Comparison of ENCODE assay signal across 8 cellular contexts in the genomic region with DNA sequence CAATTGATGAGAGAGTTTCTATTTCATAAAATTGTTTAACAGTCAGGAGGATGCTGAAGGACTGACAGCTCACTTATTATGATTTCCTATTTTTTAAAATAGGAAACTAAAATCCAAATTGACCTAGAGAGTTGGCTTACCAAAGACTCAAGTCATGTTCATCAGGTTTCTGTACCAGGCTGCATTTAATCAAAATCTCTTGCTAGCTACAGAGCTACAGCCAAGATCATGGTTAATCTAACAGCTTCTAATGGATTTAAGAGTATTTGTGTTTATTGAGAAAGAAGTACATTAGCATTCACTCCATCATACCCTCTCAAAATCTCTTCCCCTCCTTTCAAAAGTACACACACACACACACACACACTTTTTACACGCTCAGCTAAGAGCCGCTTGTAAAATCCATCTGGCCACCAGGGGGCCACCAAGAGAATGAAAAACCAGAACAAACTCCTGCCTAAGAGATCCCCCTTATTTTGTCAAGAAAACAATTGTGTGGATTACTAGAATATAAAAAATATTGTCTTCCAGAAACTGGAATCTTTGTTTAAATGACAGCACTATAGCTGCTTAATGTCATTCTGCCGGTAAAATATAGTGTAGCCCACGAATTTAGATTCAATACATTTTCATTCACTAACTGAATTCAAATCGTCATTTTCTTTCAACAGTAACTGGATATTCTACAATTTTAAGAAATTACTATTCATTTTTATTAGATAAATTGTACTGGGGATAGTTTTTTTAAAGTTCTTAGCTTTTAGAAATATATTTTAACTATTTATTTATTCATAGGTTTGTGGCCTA.
A peak's percentile ranks its signal among the peaks of the same experiment; 100 is the strongest.
DNase-seq lines count a peak whose midpoint lies in the region; ATAC-seq and TF ChIP-seq lines count a peak whose summit lies in the region.

No MANE protein-coding gene starts in this region.

- H3K4me3 ChIP-seq in CD8-positive, alpha-beta memory T cell (ENCODE audit: low read length): no peak overlapping the region
- H3K4me3 ChIP-seq in right cardiac atrium (ENCODE audit: low read length): no peak overlapping the region
- H3K4me3 ChIP-seq in sigmoid colon: no peak overlapping the region

- peak; percentile 64 to 93 (median 80) for TF ChIP-seq CTCF in sigmoid colon (IDR thresholded peaks at IDR 0.05)

- no peak overlapping the region for H3K27ac ChIP-seq in CD8-positive, alpha-beta memory T cell (ENCODE audit: low read depth, low read length)
- no peak overlapping the region for H3K27ac ChIP-seq in right cardiac atrium (ENCODE audit: low read length)
- H3K27ac ChIP-seq in sigmoid colon: no peak overlapping the region

- H3K4me3 Mint-ChIP-seq in CD8-positive, alpha-beta memory T cell: peak overlapping the region in 5 of 7 donors; percentile 1 to 60 (median 30)
- peak overlapping the region; percentile 21 for H3K4me3 Mint-ChIP-seq in T-helper 17 cell

- no peaks in the 10 kb centered on the region for H3K36me3 ChIP-seq in CD8-positive, alpha-beta memory T cell (ENCODE audit: insufficient read depth, low read length)
- no peaks in the 10 kb centered on the region for H3K36me3 ChIP-seq in sigmoid colon

- no peak for TF ChIP-seq POLR2A in sigmoid colon (IDR thresholded peaks at IDR 0.05)

- peaks cover 4 to 41% (median 16%) of the 10 kb centered on the region in 3 donors for H3K36me3 Mint-ChIP-seq in CD8-positive, alpha-beta memory T cell
- H3K36me3 Mint-ChIP-seq in T-helper 17 cell (ENCODE audit: low read depth): no peaks in the 10 kb centered on the region

- CTCF ChIA-PET in CD8-positive, alpha-beta memory T cell (lab: Charles Lee): interaction anchor here (0.6 to 2.7 kb wide), 44 partner anchors 9 to 822 kb away, joined by 3 to 26 read pairs (median 4); partner anchors contain the start of gene BTG1

- 43% methylated on average over 5 of the region's 5 CpGs for WGBS in right cardiac atrium
- WGBS in sigmoid colon, 2 donors: 51% methylated on average over 5 of the region's 5 CpGs

- peaks cover 0 to 1% of the 10 kb centered on the region in 2 donors for H3K27me3 Mint-ChIP-seq in CD8-positive, alpha-beta memory T cell
- no peaks in the 10 kb centered on the region for H3K27me3 Mint-ChIP-seq in T-helper 17 cell

- intact Hi-C loops in right cardiac atrium (cut with DNase I): loop anchor here (5.0 to 10.0 kb wide), 3 partner anchors 331 to 761 kb away; partner anchors contain the start of gene BTG1 (in 1 of the 4)
- intact Hi-C loops in sigmoid colon (cut with DNase I): loop anchor here (2.0 kb wide), 3 partner anchors 333 to 759 kb away; partner anchors contain the start of gene BTG1

- in situ Hi-C loops in KBM-7 (cut with MboI; ENCODE audit: low pct_unique_long_range_greater_than_20kb, low sequenced_read_pairs): loop anchor here (25.0 kb wide), 1 partner anchor 751 kb away; no protein-coding TSS in a partner anchor

- peaks cover 15 to 30% (median 26%) of the 10 kb centered on the region in 5 donors for H3K9me3 Mint-ChIP-seq in CD8-positive, alpha-beta memory T cell

- peaks cover 20 to 38% (median 36%) of the 10 kb centered on the region in 3 donors for H3K4me1 Mint-ChIP-seq in CD8-positive, alpha-beta memory T cell
- H3K4me1 Mint-ChIP-seq in T-helper 17 cell: peaks cover 6% of the 10 kb centered on the region

- H3K27ac Mint-ChIP-seq in CD8-positive, alpha-beta memory T cell: peak overlapping the region in 7 of 8 donors; percentile 12 to 91 (median 88)
- H3K27ac Mint-ChIP-seq in T-helper 17 cell: peak overlapping the region; percentile 84

- peak; percentile 56 to 80 (median 62) for DNase-seq in CD8-positive, alpha-beta memory T cell
- DNase-seq in KBM-7 (peak; percentile 70), T-helper 17 cell (peak; percentile 44 to 77 (median 50)), amygdala (lab: John Stamatoyannopoulos, UW) (peak in 42 of 56 donors; percentile 0 to 87 (median 20)), right cardiac atrium (peak; percentile 67 to 91 (median 87)), sigmoid colon (peak; percentile 80), HPDE6-E6E7 (ENCODE audit: extremely low spot score) (no peak)

- peaks cover 12% of the 10 kb centered on the region for H3K4me1 ChIP-seq in CD8-positive, alpha-beta memory T cell (ENCODE audit: insufficient read depth, low read length)
- H3K4me1 ChIP-seq in right cardiac atrium (ENCODE audit: control insufficient read depth, insufficient read depth, low read length) (no peaks in the 10 kb centered on the region), sigmoid colon (no peaks in the 10 kb centered on the region)

- POLR2A ChIA-PET in CD8-positive, alpha-beta memory T cell (lab: Charles Lee): interaction anchor here (0.6 to 2.2 kb wide), 2 partner anchors 217 to 333 kb away, joined by 3 to 22 read pairs; partner anchors contain the start of gene BTG1

- peak; percentile 76 for ATAC-seq in GM19463 (IDR thresholded peaks at IDR 0.05; ENCODE audit: unreplicated experiment)
- ATAC-seq in T-helper 17 cell: peak; percentile 88
- ATAC-seq in right cardiac atrium: peak; percentile 66 to 76

- no peaks in the 10 kb centered on the region for H3K27me3 ChIP-seq in CD8-positive, alpha-beta memory T cell (ENCODE audit: insufficient read depth, low read length, poor library complexity, severe bottlenecking)
- no peaks in the 10 kb centered on the region for H3K27me3 ChIP-seq in right cardiac atrium (ENCODE audit: control insufficient read depth, insufficient read depth)
- H3K27me3 ChIP-seq in sigmoid colon: no peaks in the 10 kb centered on the region

- peaks cover 5% of the 10 kb centered on the region for H3K9me3 ChIP-seq in CD8-positive, alpha-beta memory T cell (ENCODE audit: low read length)
- H3K9me3 ChIP-seq in T-helper 17 cell (ENCODE audit: control insufficient read depth, low read length, poor library complexity, severe bottlenecking) (peaks cover 6% of the 10 kb centered on the region), right cardiac atrium (ENCODE audit: control insufficient read depth, low read length) (no peaks in the 10 kb centered on the region), sigmoid colon (peaks cover 0 to 2% (median 0%) of the 10 kb centered on the region in 4 donors)

- no peak for TF ChIP-seq EP300 in sigmoid colon (IDR thresholded peaks at IDR 0.05)
